ENCODE assay signal across 33 cellular contexts in the genomic region with DNA sequence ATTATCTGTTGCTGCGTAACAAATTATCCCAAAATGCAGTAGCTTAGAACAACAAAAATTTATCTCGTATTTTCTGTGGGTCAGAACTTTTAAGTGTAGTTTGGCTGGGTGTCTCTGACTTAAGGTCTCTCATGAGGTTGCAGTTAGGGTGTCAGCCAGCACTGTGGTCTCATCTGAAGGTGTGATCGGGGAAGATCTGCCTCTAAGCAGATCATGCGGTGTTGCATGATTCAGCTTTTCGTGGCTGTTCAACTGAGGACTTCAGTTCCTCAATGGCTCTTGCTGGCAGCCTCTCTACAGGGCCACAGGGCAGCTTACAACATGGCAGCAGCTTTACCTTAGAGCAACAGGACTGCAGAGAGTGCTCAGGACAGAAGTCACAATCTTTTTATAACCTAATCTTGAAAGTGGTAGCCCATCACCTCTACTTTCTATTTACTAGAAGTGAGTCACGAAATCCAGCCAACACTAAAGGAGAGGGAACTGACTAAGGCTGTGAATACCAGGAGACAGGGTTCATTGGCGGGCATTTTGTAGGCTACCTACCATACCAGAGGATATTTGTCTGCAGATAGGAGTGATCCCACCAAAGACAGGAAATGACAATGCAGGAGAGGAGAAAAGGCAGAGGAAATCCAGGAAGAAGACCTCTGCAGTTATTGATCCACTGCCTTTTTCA. TPM values are rescaled to one million over a fixed set of nuclear protein-coding genes. Genes with fewer than 3 reads are reported as not detected.
"Had no signal": no experiment of that assay in that cellular context is flagged by ENCODE, and none has a peak within 500 bp of the region (broad histone marks: within the 10 kb centered on the region; RNA-seq: fewer than 3 reads in every experiment).

No MANE protein-coding gene starts in this region.

- H3K27ac Mint-ChIP-seq: activated CD4-positive, alpha-beta memory T cell treated with anti-CD3 and anti-CD28 coated beads, Interleukin-2, amount 10 ng/mL, durations not matched to agents 7 days and 5 days; activated CD4-positive, alpha-beta T cell treated with anti-CD3 and anti-CD28 coated beads, Interleukin-2, amount 10 ng/mL, durations not matched to agents 24 days and 14 days; activated CD8-positive, alpha-beta memory T cell treated with anti-CD3 and anti-CD28 coated beads, Interleukin-2, amount 10 ng/mL, durations not matched to agents 7 days and 5 days; activated naive CD4-positive, alpha-beta T cell treated with anti-CD3 and anti-CD28 coated beads for 36 hours; activated naive CD8-positive, alpha-beta T cell treated with anti-CD3 and anti-CD28 coated beads, Interleukin-2, amount 10 ng/mL, durations not matched to agents 7 days and 5 days; effector memory CD8-positive, alpha-beta T cell; nephron; T-helper 1 cell treated with Interleukin-12 subunit alpha and Interleukin-12 subunit beta and Interleukin-4 antibody, amounts not matched to agents 30 μg/mL and 1 μg/mL, for 36 hours had no signal

- H3K27me3 ChIP-seq: foreskin keratinocyte, ovary, upper lobe of right lung had no signal

- H3K4me1 Mint-ChIP-seq: activated CD4-positive, alpha-beta memory T cell treated with anti-CD3 and anti-CD28 coated beads, Interleukin-2, amount 10 ng/mL, durations not matched to agents 7 days and 5 days; activated CD4-positive, alpha-beta T cell treated with anti-CD3 and anti-CD28 coated beads, Interleukin-2, amount 10 ng/mL, durations not matched to agents 24 days and 14 days; activated CD8-positive, alpha-beta memory T cell treated with anti-CD3 and anti-CD28 coated beads, Interleukin-2, amount 10 ng/mL, durations not matched to agents 7 days and 5 days; nephron; stimulated activated naive CD8-positive, alpha-beta T cell treated with anti-CD3 and anti-CD28 coated beads, Interleukin-15, amount 100 ng/mL, for 72 hours had no signal

- H3K4me1 ChIP-seq: left lung, lower lobe of right lung, prostate gland, upper lobe of right lung had no signal

- H3K4me3 Mint-ChIP-seq: activated CD4-positive, alpha-beta memory T cell treated with anti-CD3 and anti-CD28 coated beads, Interleukin-2, amount 10 ng/mL, durations not matched to agents 7 days and 5 days; activated CD4-positive, alpha-beta T cell treated with anti-CD3 and anti-CD28 coated beads, Interleukin-2, amount 10 ng/mL, durations not matched to agents 24 days and 14 days; activated CD8-positive, alpha-beta memory T cell treated with anti-CD3 and anti-CD28 coated beads, Interleukin-2, amount 10 ng/mL, durations not matched to agents 7 days and 5 days; activated naive CD4-positive, alpha-beta T cell treated with anti-CD3 and anti-CD28 coated beads for 36 hours; activated naive CD8-positive, alpha-beta T cell treated with anti-CD3 and anti-CD28 coated beads, Interleukin-2, amount 10 ng/mL, durations not matched to agents 7 days and 5 days; effector memory CD8-positive, alpha-beta T cell; nephron; stimulated activated naive CD8-positive, alpha-beta T cell treated with anti-CD3 and anti-CD28 coated beads, Interleukin-15, amount 100 ng/mL, for 72 hours; T-helper 1 cell treated with Interleukin-12 subunit alpha and Interleukin-12 subunit beta and Interleukin-4 antibody, amounts not matched to agents 30 μg/mL and 1 μg/mL, for 36 hours had no signal

- H3K9me3 Mint-ChIP-seq: effector memory CD8-positive, alpha-beta T cell had no signal

- H3K9me3 ChIP-seq: neutrophil, ovary, prostate gland, upper lobe of right lung had no signal

- ATAC-seq: activated CD8-positive, alpha-beta memory T cell treated with anti-CD3 and anti-CD28 coated beads, Interleukin-2, amount 10 ng/mL, durations not matched to agents 7 days and 5 days; effector memory CD8-positive, alpha-beta T cell; foreskin keratinocyte; heart left ventricle; left lung; lower lobe of right lung; sciatic nerve; stimulated activated naive CD8-positive, alpha-beta T cell treated with anti-CD3 and anti-CD28 coated beads, Interleukin-15, amount 100 ng/mL, for 72 hours; upper lobe of right lung had no signal

- DNase-seq: activated CD4-positive, alpha-beta memory T cell treated with anti-CD3 and anti-CD28 coated beads, Interleukin-2, amount 10 ng/mL, durations not matched to agents 7 days and 5 days; activated CD4-positive, alpha-beta T cell treated with anti-CD3 and anti-CD28 coated beads, Interleukin-2, amount 10 ng/mL, durations not matched to agents 24 days and 14 days; activated CD8-positive, alpha-beta memory T cell treated with anti-CD3 and anti-CD28 coated beads, Interleukin-2, amount 10 ng/mL, durations not matched to agents 7 days and 5 days; activated effector memory CD4-positive, alpha-beta T cell treated with anti-CD3 and anti-CD28 coated beads, Interleukin-2, amount 50 U/mL, for 16 hours; activated naive CD4-positive, alpha-beta T cell treated with anti-CD3 and anti-CD28 coated beads for 36 hours; activated naive CD8-positive, alpha-beta T cell treated with anti-CD3 and anti-CD28 coated beads, Interleukin-2, amount 10 ng/mL, durations not matched to agents 7 days and 5 days; amniotic stem cell; caudate nucleus; cortex of kidney; effector memory CD8-positive, alpha-beta T cell; foreskin keratinocyte; heart left ventricle; left lung; lower lobe of right lung; mesenchymal stem cell; ovary; retina; stimulated activated CD4-positive, alpha-beta T cell treated with anti-CD3 and anti-CD28 coated beads, Interleukin-12 subunit alpha, Interleukin-12 subunit beta, amount 100 ng/mL, for 4 hours; stimulated activated CD4-positive, alpha-beta T cell treated with anti-CD3 and anti-CD28 coated beads, Interleukin-4, amount 100 ng/mL, for 1 hour; stimulated activated naive CD8-positive, alpha-beta T cell treated with anti-CD3 and anti-CD28 coated beads, Interleukin-15, amount 100 ng/mL, for 72 hours; substantia nigra; T-helper 9 cell; upper lobe of right lung had no signal

- H3K27ac ChIP-seq: foreskin keratinocyte, heart left ventricle, left lung, lower lobe of right lung, neutrophil, ovary, prostate gland, skin epidermis, upper lobe of right lung, VCaP had no signal

- H3K4me3 ChIP-seq: heart left ventricle, left lung, lower lobe of right lung, ovary, prostate gland, skin epidermis, upper lobe of right lung had no signal

- H3K27me3 Mint-ChIP-seq: stimulated activated naive CD8-positive, alpha-beta T cell treated with anti-CD3 and anti-CD28 coated beads, Interleukin-15, amount 100 ng/mL, for 72 hours had no signal

- H3K36me3 ChIP-seq: heart left ventricle, left lung, lower lobe of right lung, neutrophil, ovary, prostate gland, upper lobe of right lung had no signal

RNA-seq across cellular contexts. Expression of a gene that starts 1.8 kb away (rescaled TPM):
- total RNA-seq: activated CD4-positive, alpha-beta memory T cell treated with anti-CD3 and anti-CD28 coated beads, Interleukin-2, amount 10 ng/mL, durations not matched to agents 7 days and 5 days; activated CD4-positive, alpha-beta T cell treated with anti-CD3 and anti-CD28 coated beads, Interleukin-2, amount 10 ng/mL, durations not matched to agents 24 days and 14 days; activated CD8-positive, alpha-beta memory T cell treated with anti-CD3 and anti-CD28 coated beads, Interleukin-2, amount 10 ng/mL, durations not matched to agents 7 days and 5 days; activated naive CD4-positive, alpha-beta T cell treated with anti-CD3 and anti-CD28 coated beads for 36 hours; activated naive CD8-positive, alpha-beta T cell treated with anti-CD3 and anti-CD28 coated beads, Interleukin-2, amount 10 ng/mL, durations not matched to agents 7 days and 5 days; chondrocyte; foreskin keratinocyte; heart left ventricle; left lung; lower lobe of right lung; mucosa of gallbladder; ovary; sciatic nerve; upper lobe of right lung had no signal
- polyA plus RNA-seq: foreskin keratinocyte, heart left ventricle, ovary, thymus had no signal
